Comparison of ENCODE assay signal across 9 cellular contexts in genomic region chr2:24365051-24365450, GRCh38. TPM values are rescaled to one million over a fixed set of nuclear protein-coding genes. Genes with fewer than 3 reads are reported as not detected.
DNase-seq lines count a peak whose midpoint lies in the region; ATAC-seq, FAIRE-seq and TF ChIP-seq lines count a peak whose summit lies in the region.
"Had no signal": no experiment of that assay in that cellular context is flagged by ENCODE, and none has a peak within 500 bp of the region (broad histone marks: within the 10 kb centered on the region; RNA-seq: fewer than 3 reads in every experiment).

No MANE protein-coding gene starts in this region.

- H3K4me1 Mint-ChIP-seq in stimulated activated naive B cell treated with anti-CD40 and anti-IgM and Interleukin-4, amounts not matched to agents 10 μg/mL and 1 μg/mL and 100 μg/mL, for 72 hours, result peaks cover 27 to 33% of the 10 kb centered on the region in 2 donors

- no peak overlapping the region for H3K4me3 Mint-ChIP-seq in stimulated activated naive B cell treated with anti-CD40 and anti-IgM and Interleukin-4, amounts not matched to agents 10 μg/mL and 1 μg/mL and 100 μg/mL, for 72 hours
- H3K4me3 Mint-ChIP-seq: stimulated activated naive CD8-positive, alpha-beta T cell treated with anti-CD3 and anti-CD28 coated beads, Interleukin-15, Interleukin-2, amounts not matched to agents 100 ng/mL and 50 ng/mL, for 24 hours had no signal

- peaks cover 24% of the 10 kb centered on the region for H3K4me1 ChIP-seq in SJCRH30

- peak overlapping the region; percentile 75 for H3K27ac Mint-ChIP-seq in stimulated activated naive B cell treated with anti-CD40 and anti-IgM and Interleukin-4, amounts not matched to agents 10 μg/mL and 1 μg/mL and 100 μg/mL, for 72 hours
- H3K27ac Mint-ChIP-seq: stimulated activated naive CD8-positive, alpha-beta T cell treated with anti-CD3 and anti-CD28 coated beads, Interleukin-15, Interleukin-2, amounts not matched to agents 100 ng/mL and 50 ng/mL, for 24 hours had no signal

- H3K36me3 ChIP-seq in SJCRH30, result no peaks in the 10 kb centered on the region

- H3K4me3 ChIP-seq in SJCRH30, result peak overlapping the region; percentile 11; the same call in 1 of the 2 replicates

- no peaks in the 10 kb centered on the region for H3K27me3 Mint-ChIP-seq in stimulated activated naive B cell treated with anti-CD40 and anti-IgM and Interleukin-4, amounts not matched to agents 10 μg/mL and 1 μg/mL and 100 μg/mL, for 72 hours
- H3K27me3 Mint-ChIP-seq: stimulated activated naive CD8-positive, alpha-beta T cell treated with anti-CD3 and anti-CD28 coated beads, Interleukin-15, Interleukin-2, amounts not matched to agents 100 ng/mL and 50 ng/mL, for 24 hours had no signal

- no peak for TF ChIP-seq POLR2A in H54 (IDR thresholded peaks at IDR 0.05; ENCODE audit: low read depth, low read length)

- peak; percentile 70 for ATAC-seq in left ventricle myocardium superior
- peak; percentile 8 to 20 for ATAC-seq in stimulated activated naive B cell treated with anti-CD40 and anti-IgM and Interleukin-4, amounts not matched to agents 10 μg/mL and 1 μg/mL and 100 μg/mL, for 72 hours (replicated peaks)

- peaks cover 0 to 4% of the 10 kb centered on the region in 2 donors for H3K36me3 Mint-ChIP-seq in stimulated activated naive B cell treated with anti-CD40 and anti-IgM and Interleukin-4, amounts not matched to agents 10 μg/mL and 1 μg/mL and 100 μg/mL, for 72 hours

- H3K27me3 ChIP-seq in SJCRH30, result no peaks in the 10 kb centered on the region

- FAIRE-seq in H54 (lab: Jason Lieb, UNC), result peak; percentile 38

- H3K27ac ChIP-seq in SJCRH30, result peak overlapping the region; percentile 73

- intact Hi-C loops in left ventricle myocardium superior (cut with micrococcal nuclease), result no loop called here

- H3K9me3 Mint-ChIP-seq in stimulated activated naive B cell treated with anti-CD40 and anti-IgM and Interleukin-4, amounts not matched to agents 10 μg/mL and 1 μg/mL and 100 μg/mL, for 72 hours, result no peaks in the 10 kb centered on the region
- H3K9me3 Mint-ChIP-seq: stimulated activated naive CD8-positive, alpha-beta T cell treated with anti-CD3 and anti-CD28 coated beads, Interleukin-15, Interleukin-2, amounts not matched to agents 100 ng/mL and 50 ng/mL, for 24 hours had no signal

- no peaks in the 10 kb centered on the region for H3K9me3 ChIP-seq in SJCRH30 (replicated peaks)

- DNase-seq in H54 (ENCODE audit: insufficient read length, low spot score) (no peak), SJCRH30 (peak; percentile 86 to 92), left ventricle myocardium superior (peak; percentile 87), NCI-H187 (lab: John Stamatoyannopoulos, UW) (no peak), H4 (ENCODE audit: low spot score) (no peak), GM03348 (ENCODE audit: low spot score) (no peak), T-helper 9 cell (no peak)
- DNase-seq in stimulated activated naive B cell treated with anti-CD40 and anti-IgM and Interleukin-4, amounts not matched to agents 10 μg/mL and 1 μg/mL and 100 μg/mL, for 72 hours, result peak; percentile 35

RNA-seq across cellular contexts. Expression of gene ITSN2, which starts 4.7 kb away (rescaled TPM):
- 27.9 and 30.7 TPM in 2 replicates for total RNA-seq in SJCRH30 (2014; rRNA removed; shearing (Covaris generic))
- total RNA-seq in left ventricle myocardium superior, result 52.7 TPM
- 5.5 and 8.9 TPM in 2 replicates for total RNA-seq in H4 (2014; rRNA removed; shearing (Covaris generic))

Comparison
In these comparisons a context has a peak if more than half of its experiments do, and no peak if none do; other contexts are left out.
1. DNase-seq: peak in SJCRH30 (2 of 2), left ventricle myocardium superior (single experiment) and stimulated activated naive B cell treated with anti-CD40 and anti-IgM and Interleukin-4, amounts not matched to agents 10 μg/mL and 1 μg/mL and 100 μg/mL, for 72 hours (single experiment); none in H54 (single experiment), NCI-H187 (0 of 2), H4 (single experiment), GM03348 (single experiment) and T-helper 9 cell (single experiment).